Comparison of ENCODE assay signal across 19 cellular contexts in genomic region chr13:80666782-80667537, GRCh38.
"Had no signal": no experiment of that assay in that cellular context is flagged by ENCODE, and none has a peak within 500 bp of the region (broad histone marks: within the 10 kb centered on the region; RNA-seq: fewer than 3 reads in every experiment).

No MANE protein-coding gene starts in this region.

- H3K4me3 ChIP-seq: adrenal gland, cardiac muscle cell, colonic mucosa, lower lobe of right lung, skin epidermis, suprapubic skin, transverse colon, uterus had no signal

- H3K4me1 ChIP-seq: adrenal gland, colonic mucosa, lower lobe of right lung, suprapubic skin, transverse colon, uterus had no signal

- H3K27me3 ChIP-seq: adrenal gland, cardiac muscle cell, colonic mucosa, suprapubic skin, transverse colon, uterus had no signal

- H3K27ac ChIP-seq: adrenal gland, cardiac muscle cell, colonic mucosa, lower lobe of right lung, skin epidermis, suprapubic skin, transverse colon, uterus had no signal

- H3K9me3 ChIP-seq: adrenal gland, colonic mucosa, suprapubic skin, transverse colon, uterus had no signal

- DNase-seq: activated CD4-positive, alpha-beta T cell treated with anti-CD3 and anti-CD28 coated beads for 36 hours; activated CD4-positive, alpha-beta T cell treated with anti-CD3 and anti-CD28 coated beads, Interleukin-2, amount 50 U/mL, for 48 hours; activated gamma-delta T cell; adrenal gland; colonic mucosa; erythroblast; foreskin melanocyte; glutamatergic neuron; hippocampal formation; left cardiac atrium; lower lobe of right lung; natural killer cell; retina; T-cell; transverse colon; uterus had no signal

- H3K36me3 ChIP-seq: adrenal gland, cardiac muscle cell, colonic mucosa, lower lobe of right lung, suprapubic skin, transverse colon, uterus had no signal
